Comparison of ENCODE assay signal across 8 cellular contexts in the genomic region with DNA sequence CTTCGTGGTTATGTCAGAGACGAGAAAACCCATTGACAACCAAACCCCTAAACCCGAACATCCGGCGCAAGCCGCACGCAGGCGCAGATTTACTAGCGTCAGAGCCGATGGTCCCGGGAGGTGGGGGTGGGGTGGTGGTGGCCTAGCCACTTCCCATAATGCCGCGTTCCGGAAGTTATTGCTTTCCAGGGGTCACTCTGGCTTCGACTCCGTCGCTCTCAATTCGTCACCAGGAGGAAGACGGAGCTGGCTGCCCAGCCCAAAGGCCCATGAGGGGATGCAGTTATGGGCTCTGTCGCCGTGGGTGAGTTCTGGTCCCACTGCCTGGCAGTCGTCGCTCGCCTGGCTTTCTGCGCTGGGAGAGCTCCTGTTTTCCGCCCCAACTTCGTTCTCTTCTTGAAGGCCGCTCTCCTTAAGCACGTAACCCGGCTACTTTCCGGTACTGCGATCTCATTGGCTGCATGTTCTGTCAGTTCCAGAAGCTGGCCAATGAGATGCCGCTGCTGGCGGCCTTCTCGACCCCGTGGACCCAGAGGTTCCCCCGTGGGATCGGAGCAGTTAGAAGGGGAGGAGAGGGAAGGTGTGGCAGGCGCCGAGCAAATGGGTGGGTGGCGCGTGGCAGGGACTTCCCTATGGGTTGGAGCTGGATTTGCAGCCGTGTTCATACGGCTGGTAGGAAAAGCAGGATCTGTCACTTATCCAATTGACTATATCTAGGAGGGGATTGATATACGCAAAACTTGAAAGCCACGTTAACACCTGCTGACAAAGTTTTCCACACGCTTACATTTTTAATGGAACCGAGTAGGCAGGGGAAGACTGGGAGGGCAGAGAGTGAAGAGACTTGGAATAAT. TPM values are rescaled to one million over a fixed set of nuclear protein-coding genes. Genes with fewer than 3 reads are reported as not detected.
DNase-seq lines count a peak whose midpoint lies in the region; ATAC-seq, FAIRE-seq and TF ChIP-seq lines count a peak whose summit lies in the region.

A gene (plus strand): TSS at position 195 of the 854 bp plus-strand sequence. CDS start 3,246 bp downstream, outside the sequence.

- H3K9me3 Mint-ChIP-seq in activated naive CD8-positive, alpha-beta T cell treated with anti-CD3 and anti-CD28 coated beads, Interleukin-2, amount 50 U/mL, for 24 hours: no peaks in the 10 kb centered on the region

- WGBS in pancreas, 2 donors: 0% methylated on average over 48 of the region's 48 CpGs

- peaks cover 59% of the 10 kb centered on the region for H3K4me1 Mint-ChIP-seq in activated naive CD8-positive, alpha-beta T cell treated with anti-CD3 and anti-CD28 coated beads, Interleukin-2, amount 50 U/mL, for 24 hours

- H3K4me1 ChIP-seq in pancreas: peaks cover 0 to 18% (median 13%) of the 10 kb centered on the region in 3 donors
- H3K4me1 ChIP-seq in tibial artery: peaks cover 5 to 38% (median 13%) of the 10 kb centered on the region in 4 donors

- peak; percentile 99 for ATAC-seq in HG02763 (IDR thresholded peaks at IDR 0.05; ENCODE audit: unreplicated experiment)
- peak; percentile 97 for ATAC-seq in activated naive CD8-positive, alpha-beta T cell treated with anti-CD3 and anti-CD28 coated beads, Interleukin-2, amount 50 U/mL, for 24 hours
- ATAC-seq in Right ventricle myocardium superior (ENCODE audit: poor library complexity): peak; percentile 99
- ATAC-seq in pancreas: peak; percentile 96 to 98 (median 97)

- H3K27me3 ChIP-seq in pancreas (no peaks in the 10 kb centered on the region), tibial artery (no peaks in the 10 kb centered on the region)

- intact Hi-C loops in Right ventricle myocardium superior (cut with DNase I) (loop anchor here (2.0 kb wide), 1 partner anchor 32 kb away; a partner anchor contains a TSS), pancreas (cut with DNase I) (no loop called here), tibial artery (cut with DNase I; ENCODE audit: low total_unique reads) (no loop called here)

- peak; percentile 71 for FAIRE-seq in pancreas (lab: Jason Lieb, UNC)

- H3K4me3 Mint-ChIP-seq in activated naive CD8-positive, alpha-beta T cell treated with anti-CD3 and anti-CD28 coated beads, Interleukin-2, amount 50 U/mL, for 24 hours: peak within 1 kb of the TSS; percentile 93

- H3K4me3 ChIP-seq in GM12865 (ENCODE audit: low read depth, low read length) (peak within 1 kb of the TSS; percentile 80), pancreas (peak within 1 kb of the TSS; percentile 33 to 75 (median 60)), tibial artery (peak within 1 kb of the TSS; percentile 59 to 66)

- H3K36me3 ChIP-seq in pancreas: peaks cover 0 to 5% (median 0%) of the 10 kb centered on the region in 3 donors
- H3K36me3 ChIP-seq in tibial artery: peaks cover 6 to 15% (median 7%) of the 10 kb centered on the region in 3 donors

- H3K9me3 ChIP-seq in pancreas: no peaks in the 10 kb centered on the region
- no peaks in the 10 kb centered on the region for H3K9me3 ChIP-seq in tibial artery

- peaks cover 20% of the 10 kb centered on the region for H3K36me3 Mint-ChIP-seq in activated naive CD8-positive, alpha-beta T cell treated with anti-CD3 and anti-CD28 coated beads, Interleukin-2, amount 50 U/mL, for 24 hours (ENCODE audit: low read depth)

- peak within 1 kb of the TSS; percentile 97 to 99 (median 99) for H3K27ac ChIP-seq in pancreas
- H3K27ac ChIP-seq in tibial artery: peak within 1 kb of the TSS; percentile 93 to 97

- peak; percentile 99 for DNase-seq in GM12865 (ENCODE audit: low read depth)
- DNase-seq in NCI-H1417 treated with DMSO at 0.1 percent for 48 hours (lab: John Stamatoyannopoulos, UW): peak; percentile 95
- peak; percentile 98 for DNase-seq in SW480 (ENCODE audit: low spot score)
- DNase-seq in activated naive CD8-positive, alpha-beta T cell treated with anti-CD3 and anti-CD28 coated beads, Interleukin-2, amount 50 U/mL, for 24 hours: peak; percentile 93
- DNase-seq in Right ventricle myocardium superior: peak; percentile 96
- peak; percentile 88 to 98 (median 95) for DNase-seq in pancreas
- peak; percentile 96 to 99 for DNase-seq in tibial artery

- peak within 1 kb of the TSS; percentile 99 for H3K27ac Mint-ChIP-seq in activated naive CD8-positive, alpha-beta T cell treated with anti-CD3 and anti-CD28 coated beads, Interleukin-2, amount 50 U/mL, for 24 hours

- no peaks in the 10 kb centered on the region for H3K27me3 Mint-ChIP-seq in activated naive CD8-positive, alpha-beta T cell treated with anti-CD3 and anti-CD28 coated beads, Interleukin-2, amount 50 U/mL, for 24 hours

- TF ChIP-seq CTCF in GM12865 (IDR thresholded peaks at IDR 0.05; ENCODE audit: insufficient read depth, low read depth, low read length, missing control alignments) (no peak), pancreas (IDR thresholded peaks at IDR 0.05) (peak in 1 of 4 donors; percentile 10), tibial artery (IDR thresholded peaks at IDR 0.05) (peak; percentile 32 to 53)

RNA-seq across cellular contexts. Expression of the gene that starts here (rescaled TPM):
- total RNA-seq in Right ventricle myocardium superior: 29.1 TPM
- 10 to 100 TPM; 17.6 to 27.3 (median 20.1) TPM for total RNA-seq in pancreas
- 10 to 100 TPM; 13.8 to 25.6 TPM for polyA plus RNA-seq in pancreas

Comparison
In these comparisons a context has a peak if more than half of its experiments do, and no peak if none do; other contexts are left out.
1. Peak in every context shown above with its lines: DNase-seq, ATAC-seq, H3K4me3 ChIP-seq and H3K27ac ChIP-seq.